ENCODE assay signal across 8 cellular contexts in the genomic region with DNA sequence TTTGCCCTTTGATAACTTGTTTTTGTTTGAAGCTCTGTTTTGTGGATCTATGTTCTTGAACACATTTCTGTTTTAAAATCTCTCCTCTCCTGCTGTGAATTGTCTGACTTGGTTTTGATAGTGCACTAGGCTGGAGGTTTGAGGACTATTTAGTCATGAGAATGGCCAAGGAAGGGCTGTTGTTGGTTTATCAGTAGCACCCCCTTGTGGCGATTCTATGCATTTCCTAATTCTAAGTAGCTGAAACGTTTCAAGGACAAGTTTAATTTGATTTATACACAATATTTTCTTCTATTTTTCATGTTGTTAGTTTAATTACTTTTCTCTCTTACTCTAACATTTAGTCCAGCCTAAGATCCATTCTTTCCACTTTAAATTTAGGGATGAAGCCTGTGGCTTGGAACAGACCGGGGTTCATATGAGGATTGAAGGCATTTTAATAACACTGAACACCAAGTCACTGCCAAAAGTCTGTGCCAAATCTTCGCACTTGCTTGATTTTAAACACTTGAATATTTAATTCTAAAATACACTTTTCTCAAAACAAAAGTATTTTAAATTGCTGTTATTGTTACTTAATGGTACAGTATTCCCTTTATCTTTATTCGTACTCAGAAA.
DNase-seq lines count a peak whose midpoint lies in the region; ATAC-seq and TF ChIP-seq lines count a peak whose summit lies in the region.

No MANE protein-coding gene starts in this region.

- H3K27me3 ChIP-seq in IMR-90 (ENCODE audit: control insufficient read depth, insufficient read depth, low read length): no peaks in the 10 kb centered on the region
- peaks cover 0 to 10% of the 10 kb centered on the region in 2 donors for H3K27me3 ChIP-seq in left lung
- no peaks in the 10 kb centered on the region for H3K27me3 ChIP-seq in vagina

- H2BK15ac ChIP-seq in IMR-90 (ENCODE audit: low read depth, low read length): no peak overlapping the region

- ATAC-seq in natural killer cell (peak; percentile 48 to 64 (median 52)), GM21529 (IDR thresholded peaks at IDR 0.05; ENCODE audit: unreplicated experiment) (peak; percentile 84), IMR-90 (ENCODE audit: low read depth) (peak; percentile 86), left lung (peak; percentile 90)
- no peak for ATAC-seq in natural killer cell treated with Interleukin-12 subunit alpha and Interleukin-12 subunit beta and Interleukin-15 and Interleukin-18, amount 100 ng/mL, for 72 hours

- CTCF ChIA-PET in IMR-90 (lab: Yijun Ruan, JAX) (interaction anchor here (0.5 to 1.3 kb wide), 5 partner anchors 18 to 1096 kb away, joined by 3 to 6 read pairs (median 3); no protein-coding TSS in a partner anchor), OCI-LY7 (lab: Charles Lee; ENCODE audit: unreplicated experiment) (no interaction called here)

- no peaks in the 10 kb centered on the region for H3K79me1 ChIP-seq in IMR-90 (ENCODE audit: low read depth in 1 of 2, low read length in 2 of 2)

- TF ChIP-seq CTCF in natural killer cell (IDR thresholded peaks at IDR 0.05) (peak; percentile 73), IMR-90 (conservative IDR thresholded peaks at IDR 0.05; ENCODE audit: low read depth, low read length) (peak; percentile 76), OCI-LY7 (conservative IDR thresholded peaks at IDR 0.05; ENCODE audit: low read length) (peak; percentile 75), cardiac fibroblast (IDR thresholded peaks at IDR 0.05; ENCODE audit: low read depth, low read length) (peak; percentile 75), left lung (IDR thresholded peaks at IDR 0.05) (peak; percentile 70 to 75), vagina (IDR thresholded peaks at IDR 0.05) (peak in 2 of 3 experiments; percentile 44 to 47)

- dilution Hi-C loops in IMR-90 (cut with HindIII; ENCODE audit: low sequenced_read_pairs, unreplicated experiment): no loop called here

- no peaks in the 10 kb centered on the region for H3K79me2 ChIP-seq in OCI-LY7 (ENCODE audit: insufficient read depth, low read depth, low read length)

- H2AFZ ChIP-seq in IMR-90 (replicated peaks; ENCODE audit: low read length, poor library complexity): no peak overlapping the region
- no peak overlapping the region for H2AFZ ChIP-seq in OCI-LY7 (ENCODE audit: low read length)

- H3K23ac ChIP-seq in IMR-90 (ENCODE audit: low read depth, low read length): no peak overlapping the region

- H3K27me3 Mint-ChIP-seq in natural killer cell (ENCODE audit: low read depth in 2 of 2): peaks cover 0 to 5% of the 10 kb centered on the region in 2 donors
- H3K27me3 Mint-ChIP-seq in natural killer cell treated with Interleukin-12 subunit alpha and Interleukin-12 subunit beta and Interleukin-15 and Interleukin-18, amount 100 ng/mL, for 72 hours: peaks cover 4 to 6% of the 10 kb centered on the region in 2 donors

- intact Hi-C loops in natural killer cell (cut with micrococcal nuclease): loop anchor here (5.0 kb wide), 2 partner anchors 258 to 1608 kb away; no protein-coding TSS in a partner anchor
- intact Hi-C loops in IMR-90 (cut with micrococcal nuclease): loop anchor here (1.0 to 10.0 kb wide), 5 partner anchors 259 to 1608 kb away; no protein-coding TSS in a partner anchor
- intact Hi-C loops in OCI-LY7 (cut with micrococcal nuclease; ENCODE audit: unreplicated experiment): no loop called here
- intact Hi-C loops in left lung (cut with DNase I): no loop called here
- intact Hi-C loops in vagina (cut with DNase I): no loop called here

- TF ChIP-seq RAD21 in IMR-90 (IDR thresholded peaks at IDR 0.05; ENCODE audit: low read length): peak; percentile 77

- no peak for DNase-seq in natural killer cell
- DNase-seq in natural killer cell treated with Interleukin-12 subunit alpha and Interleukin-12 subunit beta and Interleukin-15 and Interleukin-18, amount 100 ng/mL, for 72 hours (ENCODE audit: low spot score): no peak
- DNase-seq in IMR-90: peak; percentile 79
- peak; percentile 35 for DNase-seq in OCI-LY7 (ENCODE audit: low spot score)
- DNase-seq in cardiac fibroblast (ENCODE audit: low read depth in 2 of 2): peak; percentile 79 to 86
- no peak for DNase-seq in left lung
- DNase-seq in vagina (ENCODE audit: extremely low spot score in 2 of 2): no peak

- H3K9me1 ChIP-seq in IMR-90 (ENCODE audit: insufficient read depth, low read length): no peaks in the 10 kb centered on the region

- no peak overlapping the region for H4K91ac ChIP-seq in IMR-90 (ENCODE audit: insufficient read depth, low read depth, low read length)

- no peak overlapping the region for H3K4me3 ChIP-seq in IMR-90 (ENCODE audit: insufficient read depth, low read depth, low read length)
- H3K4me3 ChIP-seq in OCI-LY7 (ENCODE audit: low read depth, low read length, poor library complexity, severe bottlenecking): no peak overlapping the region
- no peak overlapping the region for H3K4me3 ChIP-seq in cardiac fibroblast (replicated peaks in 1 of 2; ENCODE audit: low read depth in 2 of 2, low read length in 2 of 2)
- H3K4me3 ChIP-seq in left lung: no peak overlapping the region
- no peak overlapping the region for H3K4me3 ChIP-seq in vagina

- H4K20me1 ChIP-seq in IMR-90 (ENCODE audit: insufficient read depth, low read length) (no peaks in the 10 kb centered on the region), OCI-LY7 (ENCODE audit: insufficient read depth, low read length) (no peaks in the 10 kb centered on the region)

- no peak overlapping the region for H3K4me3 Mint-ChIP-seq in natural killer cell
- H3K4me3 Mint-ChIP-seq in natural killer cell treated with Interleukin-12 subunit alpha and Interleukin-12 subunit beta and Interleukin-15 and Interleukin-18, amount 100 ng/mL, for 72 hours: no peak overlapping the region

- no peak overlapping the region for H2BK5ac ChIP-seq in IMR-90 (ENCODE audit: low read depth, low read length, poor library complexity, severe bottlenecking)

- no peak overlapping the region for H4K8ac ChIP-seq in IMR-90 (ENCODE audit: low read depth in 2 of 2, low read length in 2 of 2)

- peaks cover 2% of the 10 kb centered on the region; the same call in 1 of the 2 replicates for H3K4me1 ChIP-seq in IMR-90 (ENCODE audit: control insufficient read depth, insufficient read depth, low read length)
- H3K4me1 ChIP-seq in OCI-LY7 (ENCODE audit: insufficient read depth, low read length, poor library complexity, severe bottlenecking): no peaks in the 10 kb centered on the region
- no peaks in the 10 kb centered on the region for H3K4me1 ChIP-seq in left lung
- no peaks in the 10 kb centered on the region for H3K4me1 ChIP-seq in vagina

- H3K56ac ChIP-seq in IMR-90 (ENCODE audit: extremely low read depth, insufficient read depth, low read length): no peak overlapping the region

- H2AK9ac ChIP-seq in IMR-90 (replicated peaks; ENCODE audit: low read depth, low read length, poor library complexity): no peak overlapping the region

- H3K4ac ChIP-seq in IMR-90 (ENCODE audit: low read depth, low read length): no peak overlapping the region

- no peak overlapping the region for H3K18ac ChIP-seq in IMR-90 (ENCODE audit: low read depth, low read length)

- H2AK5ac ChIP-seq in IMR-90 (ENCODE audit: low read depth, low read length): no peak overlapping the region

- H3K9me3 ChIP-seq in IMR-90 (ENCODE audit: control insufficient read depth, insufficient read depth, low read length): no peaks in the 10 kb centered on the region
- H3K9me3 ChIP-seq in OCI-LY7 (ENCODE audit: low read length): no peaks in the 10 kb centered on the region
- H3K9me3 ChIP-seq in left lung: no peaks in the 10 kb centered on the region
- no peaks in the 10 kb centered on the region for H3K9me3 ChIP-seq in vagina

- TF ChIP-seq POLR2A in IMR-90 (IDR thresholded peaks at IDR 0.05; ENCODE audit: low read depth, low read length) (no peak), vagina (IDR thresholded peaks at IDR 0.05) (no peak)

- POLR2A ChIA-PET in IMR-90 (lab: Charles Lee; ENCODE audit: unreplicated experiment): no interaction called here
- POLR2A ChIA-PET in OCI-LY7 (lab: Charles Lee): interaction anchor here (0.6 kb wide), 1 partner anchor 921 kb away, joined by 3 read pairs; no protein-coding TSS in a partner anchor

- in situ Hi-C loops in IMR-90 (cut with MboI; ENCODE audit: low sequenced_read_pairs): loop anchor here (10.0 kb wide), 1 partner anchor 360 kb away; no protein-coding TSS in a partner anchor

- H4K5ac ChIP-seq in IMR-90 (ENCODE audit: low read depth, low read length): no peak overlapping the region

- H3K14ac ChIP-seq in IMR-90 (replicated peaks; ENCODE audit: low read depth, low read length): no peak overlapping the region

- no peak overlapping the region for H2BK20ac ChIP-seq in IMR-90 (ENCODE audit: low read depth, low read length)

- H3K4me2 ChIP-seq in IMR-90 (ENCODE audit: low read depth, low read length) (no peak overlapping the region), OCI-LY7 (ENCODE audit: low read length) (no peak overlapping the region)

- BruUV-seq in IMR-90 (replicated peaks; lab: Mats Ljungman, UMichigan) (no TSS peak), OCI-LY7 (replicated peaks; lab: Mats Ljungman, UMichigan) (no TSS peak)

- H3K9me2 ChIP-seq in OCI-LY7 (ENCODE audit: insufficient read depth, low read length): no peaks in the 10 kb centered on the region

- WGBS in IMR-90 (ENCODE audit: extremely low coverage in 2 of 2, insufficient read length in 1 of 2), 2 experiments: no CpG with 5 or more reads among the region's 5 CpGs

- H3K9me3 Mint-ChIP-seq in natural killer cell: no peaks in the 10 kb centered on the region
- no peaks in the 10 kb centered on the region for H3K9me3 Mint-ChIP-seq in natural killer cell treated with Interleukin-12 subunit alpha and Interleukin-12 subunit beta and Interleukin-15 and Interleukin-18, amount 100 ng/mL, for 72 hours

- H3K27ac Mint-ChIP-seq in natural killer cell: no peak overlapping the region
- no peak overlapping the region for H3K27ac Mint-ChIP-seq in natural killer cell treated with Interleukin-12 subunit alpha and Interleukin-12 subunit beta and Interleukin-15 and Interleukin-18, amount 100 ng/mL, for 72 hours

- no peaks in the 10 kb centered on the region for H3K4me1 Mint-ChIP-seq in natural killer cell
- no peaks in the 10 kb centered on the region for H3K4me1 Mint-ChIP-seq in natural killer cell treated with Interleukin-12 subunit alpha and Interleukin-12 subunit beta and Interleukin-15 and Interleukin-18, amount 100 ng/mL, for 72 hours (ENCODE audit: low read depth in 2 of 2)

- no peaks in the 10 kb centered on the region for H3K36me3 Mint-ChIP-seq in natural killer cell
- H3K36me3 Mint-ChIP-seq in natural killer cell treated with Interleukin-12 subunit alpha and Interleukin-12 subunit beta and Interleukin-15 and Interleukin-18, amount 100 ng/mL, for 72 hours: no peaks in the 10 kb centered on the region

- H3K9ac ChIP-seq in IMR-90 (ENCODE audit: low read depth, low read length): no peak overlapping the region

- H3K36me3 ChIP-seq in IMR-90 (ENCODE audit: control insufficient read depth, insufficient read depth, low read length): no peaks in the 10 kb centered on the region
- no peaks in the 10 kb centered on the region for H3K36me3 ChIP-seq in OCI-LY7 (ENCODE audit: insufficient read depth, low read length)
- H3K36me3 ChIP-seq in left lung: no peaks in the 10 kb centered on the region
- H3K36me3 ChIP-seq in vagina: no peaks in the 10 kb centered on the region

- H3K27ac ChIP-seq in IMR-90 (ENCODE audit: insufficient read depth, low read length) (no peak overlapping the region), OCI-LY7 (ENCODE audit: low read depth, low read length, poor library complexity, severe bottlenecking) (no peak overlapping the region), left lung (no peak overlapping the region), vagina (no peak overlapping the region)

- no peak overlapping the region for H2BK120ac ChIP-seq in IMR-90 (ENCODE audit: low read depth, low read length)

Comparison
In these comparisons a context has a peak if more than half of its experiments do, and no peak if none do; other contexts are left out.
1. ATAC-seq: peak in natural killer cell (3 of 3), GM21529 (single experiment), IMR-90 (single experiment) and left lung (single experiment); none in natural killer cell treated with Interleukin-12 subunit alpha and Interleukin-12 subunit beta and Interleukin-15 and Interleukin-18, amount 100 ng/mL, for 72 hours (0 of 2).
2. DNase-seq: peak in IMR-90 (single experiment), OCI-LY7 (single experiment) and cardiac fibroblast (2 of 2); none in natural killer cell (single experiment), natural killer cell treated with Interleukin-12 subunit alpha and Interleukin-12 subunit beta and Interleukin-15 and Interleukin-18, amount 100 ng/mL, for 72 hours (single experiment), left lung (0 of 2) and vagina (0 of 2).
3. intact Hi-C loops: an anchor here in natural killer cell (5.0 kb wide) and IMR-90 (1.0 to 10.0 kb wide); none called in OCI-LY7, left lung and vagina.
4. Peak in every context shown above with its lines, with median percentiles within 50 percentile points of each other: CTCF ChIP-seq.